Comparison of ENCODE assay signal across 28 cellular contexts in genomic region chr1:243801378-243801777, GRCh38.
"Had no signal": no experiment of that assay in that cellular context is flagged by ENCODE, and none has a peak within 500 bp of the region (broad histone marks: within the 10 kb centered on the region; RNA-seq: fewer than 3 reads in every experiment).

No MANE protein-coding gene starts in this region.

- H3K9me3 ChIP-seq: body of pancreas, esophagus muscularis mucosa, gastrocnemius medialis, heart left ventricle had no signal

- H3K27me3 ChIP-seq: adrenal gland, body of pancreas, esophagus muscularis mucosa, foreskin keratinocyte, gastrocnemius medialis, heart left ventricle had no signal

- H3K4me3 ChIP-seq: adrenal gland, body of pancreas, esophagus muscularis mucosa, gastrocnemius medialis, heart left ventricle had no signal

- H3K27ac ChIP-seq: adrenal gland, body of pancreas, esophagus muscularis mucosa, foreskin keratinocyte, gastrocnemius medialis, heart left ventricle, WERI-Rb-1 had no signal

- H3K36me3 ChIP-seq: adrenal gland, esophagus muscularis mucosa, gastrocnemius medialis, heart left ventricle, WERI-Rb-1 had no signal

- H3K4me1 ChIP-seq: body of pancreas had no signal

- DNase-seq: activated B cell treated with CpG ODN at 0.5 μM for 24 hours; activated CD4-positive, alpha-beta T cell treated with anti-CD3 and anti-CD28 coated beads for 48 hours; activated CD4-positive, alpha-beta T cell treated with anti-CD3 and anti-CD28 coated beads, Interleukin-2, amount 50 U/mL, for 1 hour; activated CD4-positive, alpha-beta T cell treated with anti-CD3 and anti-CD28 coated beads, Interleukin-2, amount 50 U/mL, for 48 hours; activated CD8-positive, alpha-beta memory T cell treated with anti-CD3 and anti-CD28 coated beads for 24 hours; activated CD8-positive, alpha-beta T cell treated with anti-CD3 and anti-CD28 coated beads for 36 hours; activated effector memory CD4-positive, alpha-beta T cell treated with anti-CD3 and anti-CD28 coated beads, Interleukin-2, amount 50 U/mL, for 16 hours; activated naive CD4-positive, alpha-beta T cell treated with anti-CD3 and anti-CD28 coated beads for 36 hours; activated naive CD8-positive, alpha-beta T cell treated with anti-CD3 and anti-CD28 coated beads for 36 hours; activated naive CD8-positive, alpha-beta T cell treated with anti-CD3 and anti-CD28 coated beads, Interleukin-2, amount 50 U/mL, for 24 hours; activated T-cell treated with anti-CD3 and anti-CD28 coated beads, Interleukin-2, amount 50 U/mL, for 48 hours; adrenal gland; amygdala; aorta; body of pancreas; caudate nucleus; cortex of kidney; dermis blood vessel endothelial cell; effector CD4-positive, alpha-beta T cell; effector memory CD8-positive, alpha-beta T cell; erythroblast; foreskin keratinocyte; gastrocnemius medialis; glutamatergic neuron; heart left ventricle; T1000; WERI-Rb-1 had no signal
